ENCODE assay signal across 7 cellular contexts in genomic region chr9:127915801-127916664, GRCh38. TPM values are rescaled to one million over a fixed set of nuclear protein-coding genes. Genes with fewer than 3 reads are reported as not detected.
DNase-seq lines count a peak whose midpoint lies in the region; ATAC-seq, FAIRE-seq and TF ChIP-seq lines count a peak whose summit lies in the region.

No MANE protein-coding gene starts in this region.

- peak overlapping the region; percentile 59 for H3K27ac ChIP-seq in muscle layer of colon (ENCODE audit: low read depth, low read length)

- H3K9me3 ChIP-seq in muscle layer of colon (ENCODE audit: low read length) = no peaks in the 10 kb centered on the region

- ATAC-seq in GM18517 (IDR thresholded peaks at IDR 0.05; ENCODE audit: unreplicated experiment) (peak; percentile 36), HG03159 (IDR thresholded peaks at IDR 0.05; ENCODE audit: unreplicated experiment) (no peak)

- peak overlapping the region; percentile 57 for H3K9ac ChIP-seq in muscle layer of colon (ENCODE audit: low read length)

- no peak for FAIRE-seq in frontal cortex (lab: Jason Lieb, UNC)

- H3K36me3 ChIP-seq in muscle layer of colon (ENCODE audit: insufficient read depth, low read length) = peaks cover 1% of the 10 kb centered on the region

- no peak for TF ChIP-seq CTCF in choroid plexus epithelial cell (conservative IDR thresholded peaks at IDR 0.05; ENCODE audit: low read depth, low read length)

- H3K4me3 ChIP-seq in choroid plexus epithelial cell (ENCODE audit: low read depth, low read length) = peak overlapping the region; percentile 72
- H3K4me3 ChIP-seq in muscle layer of colon (ENCODE audit: low read depth in 1 of 2, low read length in 2 of 2) = peak overlapping the region; percentile 53 to 86

- peaks cover 16% of the 10 kb centered on the region for H3K4me1 ChIP-seq in muscle layer of colon (ENCODE audit: insufficient read depth, low read length)

- DNase-seq in NCI-H2171 (lab: John Stamatoyannopoulos, UW) (peak; percentile 45), choroid plexus epithelial cell (ENCODE audit: low read depth) (no peak), NCI-H82 treated with DMSO at 0.1 percent for 48 hours (lab: John Stamatoyannopoulos, UW; ENCODE audit: unreplicated experiment) (no peak), frontal cortex (ENCODE audit: low spot score in 2 of 2) (no peak)

- no peaks in the 10 kb centered on the region for H3K27me3 ChIP-seq in muscle layer of colon (ENCODE audit: control insufficient read depth in 1 of 2, insufficient read depth in 2 of 2, low read length in 2 of 2)

RNA-seq across cellular contexts. Expression of gene ST6GALNAC4, which starts 0.8 kb away (rescaled TPM):
- total RNA-seq in frontal cortex = 6.5 TPM

RNA-seq across cellular contexts. Expression of gene PIP5KL1, which starts 14.5 kb away (rescaled TPM):
- 6.1 TPM for total RNA-seq in frontal cortex

RNA-seq across cellular contexts. Expression of gene ST6GALNAC6, which starts 16.6 kb away (rescaled TPM):
- 28.5 TPM for total RNA-seq in frontal cortex

RNA-seq across cellular contexts. Expression of gene DPM2, which starts 21.6 kb away (rescaled TPM):
- total RNA-seq in frontal cortex = 11.4 TPM

RNA-seq across cellular contexts. Expression of gene AK1, which starts 38.6 kb away (rescaled TPM):
- total RNA-seq in frontal cortex = 25.7 TPM
